20 cellular contexts compared by ENCODE assay signal in the genomic region with DNA sequence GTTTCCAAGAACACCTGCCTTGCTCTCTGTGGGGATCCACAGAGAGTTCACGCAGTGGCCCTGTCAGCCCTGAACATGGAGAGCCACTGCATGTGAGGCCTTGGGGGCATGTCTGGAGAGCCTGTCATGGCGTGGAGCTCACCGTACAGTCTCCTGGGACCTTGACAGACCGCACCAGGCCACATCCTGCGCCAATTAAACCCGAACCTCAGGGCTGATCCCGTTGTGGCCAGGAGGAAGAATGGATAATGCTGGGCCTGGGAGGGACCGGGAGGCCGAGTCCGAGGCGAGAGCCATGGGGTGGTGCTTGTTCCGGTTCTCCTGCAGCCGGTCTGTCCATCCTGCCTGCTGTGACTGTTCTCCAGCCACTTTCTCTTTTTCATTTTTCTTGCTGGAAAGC.
DNase-seq lines count a peak whose midpoint lies in the region; ATAC-seq, FAIRE-seq and TF ChIP-seq lines count a peak whose summit lies in the region.
"Had no signal": no experiment of that assay in that cellular context is flagged by ENCODE, and none has a peak within 500 bp of the region (broad histone marks: within the 10 kb centered on the region; RNA-seq: fewer than 3 reads in every experiment).

No MANE protein-coding gene starts in this region.

- peaks cover 9% of the 10 kb centered on the region for H3K9me1 ChIP-seq in keratinocyte (ENCODE audit: control insufficient read depth, extremely low read depth, insufficient read depth, low read length)

- H3K4me1 ChIP-seq in keratinocyte (ENCODE audit: control insufficient read depth, extremely low read depth, insufficient read depth, low read length) (peaks cover 11% of the 10 kb centered on the region), uterus (peaks cover 0 to 12% of the 10 kb centered on the region in 2 donors)

- H2AFZ ChIP-seq in keratinocyte (ENCODE audit: control insufficient read depth, low read length): no peak overlapping the region

- no peak overlapping the region for H3K4me2 ChIP-seq in keratinocyte (ENCODE audit: control insufficient read depth, extremely low read depth, insufficient read depth, low read depth, low read length)

- H3K4me3 ChIP-seq in keratinocyte (ENCODE audit: control insufficient read depth in 2 of 3, extremely low read depth in 1 of 3, insufficient read depth in 2 of 3, low read depth in 1 of 3, low read length in 3 of 3) (no peak overlapping the region), uterus (no peak overlapping the region)
- H3K4me3 ChIP-seq: cardiac muscle cell, SK-N-MC had no signal

- TF ChIP-seq CTCF in keratinocyte (optimal IDR thresholded peaks at IDR 0.05 in 1 of 3, IDR thresholded peaks at IDR 0.05 in 1 of 3, conservative IDR thresholded peaks at IDR 0.05 in 1 of 3; ENCODE audit: extremely low read depth in 1 of 3, insufficient read depth in 2 of 3, low read length in 3 of 3) (no peak), uterus (IDR thresholded peaks at IDR 0.05) (no peak)

- peaks cover 3% of the 10 kb centered on the region for H3K36me3 Mint-ChIP-seq in T-helper 17 cell (ENCODE audit: low read depth)

- H3K4me3 Mint-ChIP-seq in T-helper 17 cell: no peak overlapping the region
- H3K4me3 Mint-ChIP-seq: activated naive CD8-positive, alpha-beta T cell treated with anti-CD3 and anti-CD28 coated beads, Interleukin-2, amount 10 ng/mL, durations not matched to agents 7 days and 5 days; activated T-cell treated with anti-CD3 and anti-CD28 coated beads, Interleukin-2, amount 50 U/mL, for 72 hours had no signal

- H3K4me1 Mint-ChIP-seq in T-helper 17 cell: peaks cover 13% of the 10 kb centered on the region

- H3K9me3 ChIP-seq in T-helper 17 cell (ENCODE audit: control insufficient read depth, low read length, poor library complexity, severe bottlenecking): no peaks in the 10 kb centered on the region
- no peaks in the 10 kb centered on the region for H3K9me3 ChIP-seq in keratinocyte (ENCODE audit: control insufficient read depth, low read depth, low read length)
- no peaks in the 10 kb centered on the region for H3K9me3 ChIP-seq in uterus

- H3K79me2 ChIP-seq in keratinocyte (ENCODE audit: control insufficient read depth, insufficient read depth, low read length): peaks cover 24% of the 10 kb centered on the region

- peak; percentile 2 for ATAC-seq in Right ventricle myocardium superior (ENCODE audit: poor library complexity)
- ATAC-seq in Right ventricle myocardium inferior: no peak
- ATAC-seq in T-helper 17 cell: no peak
- ATAC-seq: left lobe of liver had no signal

- H3K27me3 ChIP-seq in keratinocyte (ENCODE audit: control insufficient read depth, extremely low read depth, insufficient read depth, low read length) (no peaks in the 10 kb centered on the region), uterus (no peaks in the 10 kb centered on the region)
- H3K27me3 ChIP-seq: cardiac muscle cell had no signal

- intact Hi-C loops in Right ventricle myocardium superior (cut with DNase I): no loop called here
- intact Hi-C loops in Right ventricle myocardium inferior (cut with DNase I): no loop called here
- intact Hi-C loops in uterus (cut with DNase I; ENCODE audit: low total_unique reads): no loop called here

- no peak for FAIRE-seq in keratinocyte (lab: Jason Lieb, UNC)

- H3K27ac Mint-ChIP-seq in T-helper 17 cell: peak overlapping the region; percentile 83

- peak overlapping the region; percentile 28 for H3K9ac ChIP-seq in keratinocyte (ENCODE audit: control insufficient read depth, extremely low read depth, insufficient read depth, low read length)

- dilution Hi-C loops in keratinocyte (cut with MboI; ENCODE audit: extremely low pct_ligation_motif_present, low sequenced_read_pairs): no loop called here

- H3K27ac ChIP-seq in keratinocyte (ENCODE audit: control insufficient read depth, insufficient read depth, low read length) (peak overlapping the region; percentile 36), uterus (peak overlapping the region; percentile 43 to 65)
- H3K27ac ChIP-seq: cardiac muscle cell, SK-N-MC had no signal

- H3K36me3 ChIP-seq in keratinocyte (ENCODE audit: control insufficient read depth in 2 of 2, extremely low read depth in 1 of 2, insufficient read depth in 2 of 2, low read length in 2 of 2) (peaks cover 15 to 30% of the 10 kb centered on the region in 2 experiments), uterus (no peaks in the 10 kb centered on the region)
- H3K36me3 ChIP-seq: cardiac muscle cell had no signal

- no peak for DNase-seq in Right ventricle myocardium superior
- DNase-seq in Right ventricle myocardium inferior (ENCODE audit: missing footprints): no peak
- DNase-seq in T-helper 17 cell: no peak
- no peak for DNase-seq in keratinocyte (ENCODE audit: low read depth, low spot score)
- no peak for DNase-seq in uterus
- DNase-seq in erythroblast (lab: John Stamatoyannopoulos, UW): no peak
- DNase-seq in AG08396 (ENCODE audit: low spot score): no peak
- no peak for DNase-seq in NCI-H1694 treated with DMSO at 0.1 percent for 48 hours (lab: John Stamatoyannopoulos, UW)
- DNase-seq: ACHN; activated CD4-positive, alpha-beta T cell treated with anti-CD3 and anti-CD28 coated beads, Interleukin-2, amount 50 U/mL, for 1 hour; activated naive CD8-positive, alpha-beta T cell treated with anti-CD3 and anti-CD28 coated beads, Interleukin-2, amount 10 ng/mL, durations not matched to agents 7 days and 5 days; effector CD8-positive, alpha-beta T cell; NCI-H1694; NCI-H510A; stimulated activated CD4-positive, alpha-beta T cell treated with anti-CD3 and anti-CD28 coated beads, Interleukin-12 subunit alpha, Interleukin-12 subunit beta, amount 100 ng/mL, for 4 hours; stimulated activated naive CD4-positive, alpha-beta T cell had no signal

- H4K20me1 ChIP-seq in keratinocyte (ENCODE audit: control insufficient read depth, extremely low read depth, insufficient read depth, low read length): peaks cover 18% of the 10 kb centered on the region

- H3K27me3 Mint-ChIP-seq in T-helper 17 cell: no peaks in the 10 kb centered on the region
- H3K27me3 Mint-ChIP-seq: activated naive CD8-positive, alpha-beta T cell treated with anti-CD3 and anti-CD28 coated beads, Interleukin-2, amount 10 ng/mL, durations not matched to agents 7 days and 5 days had no signal

- TF ChIP-seq POLR2A in uterus (IDR thresholded peaks at IDR 0.05) (no peak), erythroblast (IDR thresholded peaks at IDR 0.05; ENCODE audit: low read length) (no peak)
